15 cellular contexts compared by ENCODE assay signal in genomic region chr3:167110906-167111305, GRCh38.
DNase-seq lines count a peak whose midpoint lies in the region; ATAC-seq and TF ChIP-seq lines count a peak whose summit lies in the region.
"Had no signal": no experiment of that assay in that cellular context is flagged by ENCODE, and none has a peak within 500 bp of the region (broad histone marks: within the 10 kb centered on the region; RNA-seq: fewer than 3 reads in every experiment).

No MANE protein-coding gene starts in this region.

- peak; percentile 18 for DNase-seq in Caki2 (ENCODE audit: low read depth)
- DNase-seq in HT1080 (ENCODE audit: low read depth), result peak; percentile 92
- peak; percentile 13 for DNase-seq in SW480 (ENCODE audit: low spot score)
- peak; percentile 63 for DNase-seq in islet precursor cell
- no peak for DNase-seq in thyroid gland
- DNase-seq in foreskin fibroblast, result no peak
- no peak for DNase-seq in GM19240 (ENCODE audit: insufficient read length, low spot score)
- DNase-seq: activated T-cell treated with anti-CD3 and anti-CD28 coated beads, Interleukin-2, amount 50 U/mL, for 72 hours; C1 segment of cervical spinal cord; left colon; NCI-H1105 had no signal

- no peak for ATAC-seq in GM21367 (IDR thresholded peaks at IDR 0.05; ENCODE audit: unreplicated experiment)
- ATAC-seq: activated T-cell treated with anti-CD3 and anti-CD28 coated beads, Interleukin-2, amount 50 U/mL, for 72 hours; left colon; Panc1 had no signal

- no peaks in the 10 kb centered on the region for H3K4me1 ChIP-seq in thyroid gland
- H3K4me1 ChIP-seq: parathyroid adenoma had no signal

- 71 to 74% methylated on average over 8 of the region's 8 CpGs for WGBS in thyroid gland, 2 donors

- TF ChIP-seq POLR2A in thyroid gland (IDR thresholded peaks at IDR 0.05), result no peak

- in situ Hi-C loops in Caki2 (cut with HindIII; ENCODE audit: low pct_unique_long_range_greater_than_20kb, low sequenced_read_pairs), result no loop called here

- H3K36me3 ChIP-seq in thyroid gland, result no peaks in the 10 kb centered on the region

- H3K27ac ChIP-seq in thyroid gland, result no peak overlapping the region
- H3K27ac ChIP-seq: HL-60, parathyroid adenoma had no signal

- H3K4me3 ChIP-seq in thyroid gland (replicated peaks in 1 of 3), result no peak overlapping the region
- no peak overlapping the region for H3K4me3 ChIP-seq in foreskin fibroblast (ENCODE audit: low read depth in 1 of 2, low read length in 2 of 2)

- no peaks in the 10 kb centered on the region for H3K9me3 ChIP-seq in thyroid gland

- intact Hi-C loops in thyroid gland (cut with DNase I), result no loop called here

- no peaks in the 10 kb centered on the region for H3K27me3 ChIP-seq in thyroid gland

- TF ChIP-seq CTCF in thyroid gland (IDR thresholded peaks at IDR 0.05), result no peak
- no peak for TF ChIP-seq CTCF in foreskin fibroblast (IDR thresholded peaks at IDR 0.05; ENCODE audit: low read depth, low read length)

Comparison
In these comparisons a context has a peak if more than half of its experiments do, and no peak if none do; other contexts are left out.
1. DNase-seq: peak in Caki2 (single experiment), HT1080 (single experiment), SW480 (single experiment) and islet precursor cell (single experiment); none in thyroid gland (0 of 2), foreskin fibroblast (0 of 2) and GM19240 (single experiment).